ENCODE assay signal across 27 cellular contexts in the genomic region with DNA sequence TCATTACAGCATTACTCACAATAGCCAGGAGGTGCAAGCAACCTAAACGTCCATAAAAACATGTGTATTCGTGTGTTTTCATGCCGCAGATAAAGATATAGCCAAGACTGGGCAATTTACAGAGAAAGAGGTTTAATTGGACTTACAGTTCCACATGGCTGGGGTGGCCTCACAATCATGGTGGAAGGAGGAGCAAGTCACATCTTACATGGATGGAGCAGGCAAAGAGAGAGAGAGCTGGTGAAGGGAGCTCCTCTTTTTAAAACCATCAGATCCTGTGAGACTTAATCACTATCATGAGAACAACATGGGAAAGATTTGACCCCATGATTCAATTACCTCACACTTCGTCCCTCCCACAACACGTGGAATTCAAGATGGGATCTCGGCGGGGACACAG.
"Had no signal": no experiment of that assay in that cellular context is flagged by ENCODE, and none has a peak within 500 bp of the region (broad histone marks: within the 10 kb centered on the region; RNA-seq: fewer than 3 reads in every experiment).

No MANE protein-coding gene starts in this region.

- H3K27ac ChIP-seq: ascending aorta, cardiac muscle cell, WERI-Rb-1 had no signal

- H3K4me3 ChIP-seq: ascending aorta, cardiac muscle cell had no signal

- ATAC-seq: activated CD8-positive, alpha-beta T cell treated with anti-CD3 and anti-CD28 coated beads for 36 hours; activated T-cell treated with anti-CD3 and anti-CD28 coated beads, Interleukin-2, amount 50 U/mL, for 72 hours; activated T-helper 17 cell treated with anti-CD3 and anti-CD28 coated beads, Interleukin-2, amount 50 U/mL, for 72 hours had no signal

- H3K27ac Mint-ChIP-seq: activated CD4-positive, alpha-beta T cell treated with anti-CD3 and anti-CD28 coated beads, Interleukin-2, amount 10 ng/mL, durations not matched to agents 24 days and 14 days; activated CD8-positive, alpha-beta T cell treated with anti-CD3 and anti-CD28 coated beads for 36 hours; activated naive CD8-positive, alpha-beta T cell treated with anti-CD3 and anti-CD28 coated beads for 36 hours; activated T-cell treated with anti-CD3 and anti-CD28 coated beads, Interleukin-2, amount 50 U/mL, for 72 hours; activated T-helper 17 cell treated with anti-CD3 and anti-CD28 coated beads, Interleukin-2, amount 50 U/mL, for 72 hours had no signal

- H3K36me3 Mint-ChIP-seq: activated naive CD8-positive, alpha-beta T cell treated with anti-CD3 and anti-CD28 coated beads for 36 hours had no signal

- H3K27me3 ChIP-seq: ascending aorta, cardiac muscle cell had no signal

- H3K27me3 Mint-ChIP-seq: activated CD8-positive, alpha-beta T cell treated with anti-CD3 and anti-CD28 coated beads for 36 hours; central memory CD8-positive, alpha-beta T cell had no signal

- H3K4me1 Mint-ChIP-seq: activated naive CD8-positive, alpha-beta T cell treated with anti-CD3 and anti-CD28 coated beads for 36 hours; activated T-helper 17 cell treated with anti-CD3 and anti-CD28 coated beads, Interleukin-2, amount 50 U/mL, for 72 hours; central memory CD8-positive, alpha-beta T cell had no signal

- DNase-seq: activated CD4-positive, alpha-beta T cell treated with anti-CD3 and anti-CD28 coated beads, Interleukin-2, amount 10 ng/mL, durations not matched to agents 24 days and 14 days; activated CD4-positive, alpha-beta T cell treated with anti-CD3 and anti-CD28 coated beads, Interleukin-2, amount 50 U/mL, for 4 hours; activated CD8-positive, alpha-beta T cell treated with anti-CD3 and anti-CD28 coated beads for 36 hours; activated effector memory CD4-positive, alpha-beta T cell treated with anti-CD3 and anti-CD28 coated beads, Interleukin-2, amount 50 U/mL, for 16 hours; activated naive CD4-positive, alpha-beta T cell; activated naive CD4-positive, alpha-beta T cell treated with anti-CD3 and anti-CD28 coated beads, Interleukin-2, amount 50 U/mL, for 16 hours; activated naive CD8-positive, alpha-beta T cell treated with anti-CD3 and anti-CD28 coated beads for 36 hours; activated T-cell treated with anti-CD3 and anti-CD28 coated beads, Interleukin-2, amount 50 U/mL, for 1 hour; activated T-cell treated with anti-CD3 and anti-CD28 coated beads, Interleukin-2, amount 50 U/mL, for 72 hours; amniotic stem cell; Karpas-422; NCI-H1105; NCI-H1417 treated with DMSO at 0.1 percent for 48 hours; NCI-H187 treated with DMSO at 0.1 percent for 48 hours; NCI-H2081 treated with DMSO at 0.1 percent for 48 hours; NCI-H226; NCI-H524 treated with DMSO at 0.1 percent for 48 hours; Right ventricle myocardium superior; SW 1271; T-helper 1 cell; T-helper 2 cell; T-helper 9 cell; WERI-Rb-1 had no signal

- H3K9me3 Mint-ChIP-seq: activated naive CD8-positive, alpha-beta T cell treated with anti-CD3 and anti-CD28 coated beads for 36 hours; central memory CD8-positive, alpha-beta T cell had no signal

- H3K4me3 Mint-ChIP-seq: activated CD4-positive, alpha-beta T cell treated with anti-CD3 and anti-CD28 coated beads, Interleukin-2, amount 10 ng/mL, durations not matched to agents 24 days and 14 days; activated CD8-positive, alpha-beta T cell treated with anti-CD3 and anti-CD28 coated beads for 36 hours; activated naive CD8-positive, alpha-beta T cell treated with anti-CD3 and anti-CD28 coated beads for 36 hours; activated T-cell treated with anti-CD3 and anti-CD28 coated beads, Interleukin-2, amount 50 U/mL, for 72 hours; activated T-helper 17 cell treated with anti-CD3 and anti-CD28 coated beads, Interleukin-2, amount 50 U/mL, for 72 hours; central memory CD8-positive, alpha-beta T cell had no signal
